ENCODE assay signal across 27 cellular contexts in genomic region chr3:147405552-147406254, GRCh38. TPM values are rescaled to one million over a fixed set of nuclear protein-coding genes. Genes with fewer than 3 reads are reported as not detected.
DNase-seq lines count a peak whose midpoint lies in the region; ATAC-seq and TF ChIP-seq lines count a peak whose summit lies in the region.
"Had no signal": no experiment of that assay in that cellular context is flagged by ENCODE, and none has a peak within 500 bp of the region (broad histone marks: within the 10 kb centered on the region; RNA-seq: fewer than 3 reads in every experiment).

No MANE protein-coding gene starts in this region.

- intact Hi-C loops in esophagus muscularis mucosa (cut with DNase I), result no loop called here

- H3K4me1 Mint-ChIP-seq in neural progenitor cell, result peaks cover 72% of the 10 kb centered on the region
- no peaks in the 10 kb centered on the region for H3K4me1 Mint-ChIP-seq in activated T-helper 17 cell treated with anti-CD3 and anti-CD28 coated beads, Interleukin-2, amount 50 U/mL, for 72 hours

- H3K9ac ChIP-seq in ES-I3 (ENCODE audit: low read depth, low read length) (peak overlapping the region; percentile 8; the same call in 1 of the 2 replicates), neural progenitor cell (no peak overlapping the region)

- peak overlapping the region; percentile 94 for H3K27ac Mint-ChIP-seq in neural progenitor cell
- no peak overlapping the region for H3K27ac Mint-ChIP-seq in activated T-helper 17 cell treated with anti-CD3 and anti-CD28 coated beads, Interleukin-2, amount 50 U/mL, for 72 hours
- H3K27ac Mint-ChIP-seq: activated CD4-positive, alpha-beta T cell treated with anti-CD3 and anti-CD28 coated beads, Interleukin-2, amount 10 ng/mL, durations not matched to agents 24 days and 14 days had no signal

- no peaks in the 10 kb centered on the region for H3K36me3 ChIP-seq in ES-I3 (ENCODE audit: insufficient read depth, low read length)
- H3K36me3 ChIP-seq in esophagus muscularis mucosa, result no peaks in the 10 kb centered on the region
- no peaks in the 10 kb centered on the region for H3K36me3 ChIP-seq in neural progenitor cell
- H3K36me3 ChIP-seq: BE2C, gastroesophageal sphincter, upper lobe of left lung had no signal

- ATAC-seq in activated T-helper 17 cell treated with anti-CD3 and anti-CD28 coated beads, Interleukin-2, amount 50 U/mL, for 72 hours (replicated peaks), result no peak
- ATAC-seq: gastroesophageal sphincter, GM12878 had no signal

- H3K9me3 ChIP-seq in ES-I3 (ENCODE audit: control insufficient read depth, insufficient read depth, low read length) (no peaks in the 10 kb centered on the region), esophagus muscularis mucosa (no peaks in the 10 kb centered on the region), neural progenitor cell (ENCODE audit: low read depth) (no peaks in the 10 kb centered on the region)
- H3K9me3 ChIP-seq: Caco-2, gastroesophageal sphincter, MG63, upper lobe of left lung had no signal

- H3K36me3 Mint-ChIP-seq in neural progenitor cell, result peaks cover 30% of the 10 kb centered on the region
- peaks cover 20% of the 10 kb centered on the region for H3K36me3 Mint-ChIP-seq in activated T-helper 17 cell treated with anti-CD3 and anti-CD28 coated beads, Interleukin-2, amount 50 U/mL, for 72 hours (ENCODE audit: low read depth)

- H3K27me3 Mint-ChIP-seq in neural progenitor cell (ENCODE audit: insufficient read depth, low read depth), result peaks cover 33% of the 10 kb centered on the region
- peaks cover 54% of the 10 kb centered on the region for H3K27me3 Mint-ChIP-seq in activated T-helper 17 cell treated with anti-CD3 and anti-CD28 coated beads, Interleukin-2, amount 50 U/mL, for 72 hours

- peak overlapping the region; percentile 63 for H3K4me2 ChIP-seq in neural progenitor cell

- peaks cover 9 to 100% (median 65%) of the 10 kb centered on the region in 4 donors for H3K27me3 ChIP-seq in esophagus muscularis mucosa
- peaks cover 100% of the 10 kb centered on the region for H3K27me3 ChIP-seq in neural progenitor cell
- H3K27me3 ChIP-seq: MG63 had no signal

- no peak for TF ChIP-seq EP300 in esophagus muscularis mucosa (IDR thresholded peaks at IDR 0.05)

- TF ChIP-seq CTCF in astrocyte of the spinal cord (IDR thresholded peaks at IDR 0.05; ENCODE audit: low read depth, low read length), result no peak
- no peak for TF ChIP-seq CTCF in esophagus muscularis mucosa (IDR thresholded peaks at IDR 0.05)
- no peak for TF ChIP-seq CTCF in neural progenitor cell (IDR thresholded peaks at IDR 0.05)

- peak overlapping the region; percentile 99 for H3K4me3 Mint-ChIP-seq in neural progenitor cell
- no peak overlapping the region for H3K4me3 Mint-ChIP-seq in activated T-helper 17 cell treated with anti-CD3 and anti-CD28 coated beads, Interleukin-2, amount 50 U/mL, for 72 hours
- H3K4me3 Mint-ChIP-seq: activated CD4-positive, alpha-beta T cell treated with anti-CD3 and anti-CD28 coated beads, Interleukin-2, amount 10 ng/mL, durations not matched to agents 24 days and 14 days had no signal

- H3K4me1 ChIP-seq in ES-I3 (ENCODE audit: insufficient read depth, low read length) (peaks cover 42% of the 10 kb centered on the region), esophagus muscularis mucosa (peaks cover 20 to 58% (median 37%) of the 10 kb centered on the region in 4 donors), neural progenitor cell (peaks cover 25% of the 10 kb centered on the region)
- H3K4me1 ChIP-seq: BE2C, Caco-2 had no signal

- H3K27ac ChIP-seq in esophagus muscularis mucosa (replicated peaks in 1 of 4), result no peak overlapping the region
- H3K27ac ChIP-seq in neural progenitor cell, result no peak overlapping the region
- H3K27ac ChIP-seq: gastroesophageal sphincter, SK-N-MC, upper lobe of left lung had no signal

- DNase-seq in astrocyte of the spinal cord (ENCODE audit: low read depth, low spot score), result peak; percentile 62
- DNase-seq in esophagus muscularis mucosa (ENCODE audit: extremely low spot score), result peak; percentile 57
- DNase-seq in neural progenitor cell (ENCODE audit: low spot score), result peak; percentile 48
- no peak for DNase-seq in activated T-cell treated with anti-CD3 and anti-CD28 coated beads for 4 hours
- no peak for DNase-seq in NCI-H2227 treated with DMSO at 0.1 percent for 48 hours (lab: John Stamatoyannopoulos, UW)
- DNase-seq in NCI-H128 (lab: John Stamatoyannopoulos, UW; ENCODE audit: unreplicated experiment), result no peak
- DNase-seq: activated CD4-positive, alpha-beta T cell treated with anti-CD3 and anti-CD28 coated beads, Interleukin-2, amount 10 ng/mL, durations not matched to agents 24 days and 14 days; activated naive CD4-positive, alpha-beta T cell treated with anti-CD3 and anti-CD28 coated beads, Interleukin-2, amount 50 U/mL, for 16 hours; anterior cingulate cortex; BE2C; Caco-2; DMS79 treated with DMSO at 0.1 percent for 48 hours; kidney glomerular epithelial cell; NCI-H1417; NCI-H446 treated with DMSO at 0.1 percent for 48 hours; nucleus accumbens; stimulated activated CD8-positive, alpha-beta memory T cell treated with anti-CD3 and anti-CD28 coated beads, Interleukin-4, amount 100 ng/mL, for 48 hours; upper lobe of left lung had no signal

- no peak overlapping the region for H2AFZ ChIP-seq in neural progenitor cell (replicated peaks)

- H3K4me3 ChIP-seq in astrocyte of the spinal cord (ENCODE audit: low read depth, low read length), result peak overlapping the region; percentile 54
- H3K4me3 ChIP-seq in esophagus muscularis mucosa, result no peak overlapping the region
- no peak overlapping the region for H3K4me3 ChIP-seq in neural progenitor cell
- H3K4me3 ChIP-seq: gastroesophageal sphincter, GM12878, lung, SK-N-MC, upper lobe of left lung had no signal

- in situ Hi-C loops in astrocyte of the spinal cord (cut with HindIII; ENCODE audit: low sequenced_read_pairs), result no loop called here

- WGBS in esophagus muscularis mucosa, result 9% methylated on average over 10 of the region's 21 CpGs

- no peak for TF ChIP-seq POLR2A in esophagus muscularis mucosa (IDR thresholded peaks at IDR 0.05; ENCODE audit: low read depth)

- H4K20me1 ChIP-seq in neural progenitor cell (ENCODE audit: low read depth), result peaks cover 77% of the 10 kb centered on the region

- peaks cover 4% of the 10 kb centered on the region for H3K9me3 Mint-ChIP-seq in neural progenitor cell
- H3K9me3 Mint-ChIP-seq in activated T-helper 17 cell treated with anti-CD3 and anti-CD28 coated beads, Interleukin-2, amount 50 U/mL, for 72 hours, result peaks cover 4% of the 10 kb centered on the region

- H3K79me2 ChIP-seq in neural progenitor cell (ENCODE audit: low read depth), result no peaks in the 10 kb centered on the region

- peaks cover 39% of the 10 kb centered on the region for H3F3A ChIP-seq in neural progenitor cell (ENCODE audit: low read depth)

RNA-seq across cellular contexts. Expression of gene ZIC4, which starts 0.6 kb away (rescaled TPM):
- total RNA-seq in esophagus muscularis mucosa (not detected), neural progenitor cell (ENCODE audit: low replicate concordance) (0.25 and 0.64 TPM in 2 replicates)
- total RNA-seq in activated T-helper 17 cell treated with anti-CD3 and anti-CD28 coated beads, Interleukin-2, amount 50 U/mL, for 72 hours, result not detected
- total RNA-seq: activated CD4-positive, alpha-beta T cell treated with anti-CD3 and anti-CD28 coated beads, Interleukin-2, amount 10 ng/mL, durations not matched to agents 24 days and 14 days; Caco-2; GM12878; lung; OCI-LY7; T-helper 2 cell treated with Interferon-gamma antibody and Interleukin-4, amounts not matched to agents 100 ng/mL and 5 ng/mL, for 36 hours; upper lobe of left lung had no signal

RNA-seq across cellular contexts. Expression of gene ZIC1, which starts 3.5 kb away (rescaled TPM):
- not detected for total RNA-seq in esophagus muscularis mucosa
- 0.56 and 0.84 TPM in 2 replicates for total RNA-seq in neural progenitor cell (ENCODE audit: low replicate concordance)
- total RNA-seq in activated T-helper 17 cell treated with anti-CD3 and anti-CD28 coated beads, Interleukin-2, amount 50 U/mL, for 72 hours, result not detected
- total RNA-seq: activated CD4-positive, alpha-beta T cell treated with anti-CD3 and anti-CD28 coated beads, Interleukin-2, amount 10 ng/mL, durations not matched to agents 24 days and 14 days; Caco-2; GM12878; lung; OCI-LY7; T-helper 2 cell treated with Interferon-gamma antibody and Interleukin-4, amounts not matched to agents 100 ng/mL and 5 ng/mL, for 36 hours; upper lobe of left lung had no signal

Comparison
In these comparisons a context has a peak if more than half of its experiments do, and no peak if none do; other contexts are left out.
1. DNase-seq: peak in astrocyte of the spinal cord (single experiment), esophagus muscularis mucosa (single experiment) and neural progenitor cell (single experiment); none in activated T-cell treated with anti-CD3 and anti-CD28 coated beads for 4 hours (single experiment), NCI-H2227 treated with DMSO at 0.1 percent for 48 hours (single experiment) and NCI-H128 (single experiment).